Comparison of ENCODE assay signal across 20 cellular contexts in the genomic region with DNA sequence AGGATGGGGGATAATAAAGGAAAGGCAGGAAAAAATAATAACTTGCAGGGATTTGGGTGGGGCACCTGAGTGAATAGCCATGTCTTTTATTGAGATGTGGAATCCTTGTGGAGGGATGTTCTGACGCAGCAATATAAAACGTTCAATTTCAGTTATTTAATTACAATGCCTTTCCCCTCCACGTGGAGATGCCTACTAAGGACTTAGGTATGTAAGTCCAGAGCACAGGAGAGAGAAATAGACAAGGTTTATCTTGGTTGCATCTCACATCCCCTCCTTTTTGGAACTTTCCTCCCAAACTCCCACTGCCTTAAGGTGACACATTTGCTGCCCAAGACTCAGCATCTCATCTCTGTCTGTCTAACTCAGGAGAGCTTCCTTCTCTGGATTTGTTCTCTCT. TPM values are rescaled to one million over a fixed set of nuclear protein-coding genes. Genes with fewer than 3 reads are reported as not detected.
A peak's percentile ranks its signal among the peaks of the same experiment; 100 is the strongest.
DNase-seq lines count a peak whose midpoint lies in the region; ATAC-seq, FAIRE-seq and TF ChIP-seq lines count a peak whose summit lies in the region.
"Had no signal": no experiment of that assay in that cellular context is flagged by ENCODE, and none has a peak within 500 bp of the region (broad histone marks: within the 10 kb centered on the region; RNA-seq: fewer than 3 reads in every experiment).

No MANE protein-coding gene starts in this region.

- dilution Hi-C loops in keratinocyte (cut with MboI; ENCODE audit: extremely low pct_ligation_motif_present, low sequenced_read_pairs), result no loop called here

- H3F3A ChIP-seq in smooth muscle cell (ENCODE audit: low read depth), result no peaks in the 10 kb centered on the region

- no peak overlapping the region for H2AFZ ChIP-seq in keratinocyte (ENCODE audit: control insufficient read depth, low read length)
- peak overlapping the region; percentile 37 for H2AFZ ChIP-seq in smooth muscle cell (ENCODE audit: low read depth)

- no peaks in the 10 kb centered on the region for H3K79me2 ChIP-seq in keratinocyte (ENCODE audit: control insufficient read depth, insufficient read depth, low read length)
- H3K79me2 ChIP-seq in smooth muscle cell (ENCODE audit: low read depth), result no peaks in the 10 kb centered on the region

- ATAC-seq in GM21526 (IDR thresholded peaks at IDR 0.05; ENCODE audit: low FRiP score, unreplicated experiment), result no peak
- ATAC-seq: naive thymus-derived CD8-positive, alpha-beta T cell had no signal

- H3K27ac ChIP-seq in keratinocyte (ENCODE audit: control insufficient read depth, insufficient read depth, low read length) (no peak overlapping the region), smooth muscle cell (ENCODE audit: low read depth) (peak overlapping the region; percentile 60), thyroid gland (no peak overlapping the region)
- H3K27ac ChIP-seq: ascending aorta had no signal

- 74% methylated on average over 3 of the region's 3 CpGs for WGBS in smooth muscle cell (ENCODE audit: low lambda C conversion rate)
- 84 to 86% methylated on average over 3 of the region's 3 CpGs for WGBS in thyroid gland, 2 donors

- H3K36me3 ChIP-seq in keratinocyte (ENCODE audit: control insufficient read depth in 2 of 2, extremely low read depth in 1 of 2, insufficient read depth in 2 of 2, low read length in 2 of 2), result no peaks in the 10 kb centered on the region
- H3K36me3 ChIP-seq in smooth muscle cell (ENCODE audit: low read depth), result no peaks in the 10 kb centered on the region
- no peaks in the 10 kb centered on the region for H3K36me3 ChIP-seq in thyroid gland
- H3K36me3 ChIP-seq: ascending aorta had no signal

- H3K4me2 ChIP-seq in keratinocyte (ENCODE audit: control insufficient read depth, extremely low read depth, insufficient read depth, low read depth, low read length), result no peak overlapping the region
- no peak overlapping the region for H3K4me2 ChIP-seq in smooth muscle cell

- H3K9me1 ChIP-seq in keratinocyte (ENCODE audit: control insufficient read depth, extremely low read depth, insufficient read depth, low read length), result no peaks in the 10 kb centered on the region

- H4K20me1 ChIP-seq in keratinocyte (ENCODE audit: control insufficient read depth, extremely low read depth, insufficient read depth, low read length) (no peaks in the 10 kb centered on the region), smooth muscle cell (ENCODE audit: low read depth) (no peaks in the 10 kb centered on the region)

- H3K9ac ChIP-seq in keratinocyte (ENCODE audit: control insufficient read depth, extremely low read depth, insufficient read depth, low read length), result no peak overlapping the region
- H3K9ac ChIP-seq in smooth muscle cell (ENCODE audit: low read depth), result peak overlapping the region; percentile 11

- H3K9me3 ChIP-seq in keratinocyte (ENCODE audit: control insufficient read depth, low read depth, low read length), result no peaks in the 10 kb centered on the region
- no peaks in the 10 kb centered on the region for H3K9me3 ChIP-seq in smooth muscle cell (replicated peaks; ENCODE audit: low read depth)
- H3K9me3 ChIP-seq in thyroid gland, result no peaks in the 10 kb centered on the region
- H3K9me3 ChIP-seq: ascending aorta had no signal

- TF ChIP-seq CTCF in keratinocyte (optimal IDR thresholded peaks at IDR 0.05 in 1 of 3, IDR thresholded peaks at IDR 0.05 in 1 of 3, conservative IDR thresholded peaks at IDR 0.05 in 1 of 3; ENCODE audit: extremely low read depth in 1 of 3, insufficient read depth in 2 of 3, low read length in 3 of 3) (no peak), smooth muscle cell (IDR thresholded peaks at IDR 0.05; ENCODE audit: borderline replicate concordance, insufficient read depth, poor library complexity, severe bottlenecking) (no peak), thyroid gland (IDR thresholded peaks at IDR 0.05) (no peak)

- no peaks in the 10 kb centered on the region for H3K27me3 ChIP-seq in keratinocyte (ENCODE audit: control insufficient read depth, extremely low read depth, insufficient read depth, low read length)
- H3K27me3 ChIP-seq in smooth muscle cell (ENCODE audit: low read depth), result no peaks in the 10 kb centered on the region
- H3K27me3 ChIP-seq in thyroid gland, result no peaks in the 10 kb centered on the region
- H3K27me3 ChIP-seq: ascending aorta had no signal

- intact Hi-C loops in thyroid gland (cut with DNase I), result no loop called here

- FAIRE-seq in GM12891 (lab: Jason Lieb, UNC), result peak; percentile 31
- peak; percentile 66 for FAIRE-seq in keratinocyte (lab: Jason Lieb, UNC)
- FAIRE-seq: H54 had no signal

- DNase-seq in GM12891 (ENCODE audit: insufficient read length, low spot score) (no peak), SW 1271 (lab: John Stamatoyannopoulos, UW) (peak; percentile 13 to 27), keratinocyte (ENCODE audit: low read depth, low spot score) (peak; percentile 2), smooth muscle cell (lab: John Stamatoyannopoulos, UW; ENCODE audit: unreplicated experiment) (no peak), thyroid gland (no peak), DMS 273 treated with DMSO at 0.1 percent for 48 hours (lab: John Stamatoyannopoulos, UW) (no peak)
- DNase-seq: activated CD4-positive, alpha-beta memory T cell treated with anti-CD3 and anti-CD28 coated beads for 36 hours; activated naive CD8-positive, alpha-beta T cell treated with anti-CD3 and anti-CD28 coated beads for 36 hours; central memory CD4-positive, alpha-beta T cell; naive thymus-derived CD8-positive, alpha-beta T cell; NCI-H1092; NCI-H187 treated with DMSO at 0.1 percent for 48 hours; NCI-H2227 treated with DMSO at 0.1 percent for 48 hours; NCI-H748 treated with DMSO at 0.1 percent for 48 hours; retina had no signal

- peaks cover 9% of the 10 kb centered on the region for H3K4me1 ChIP-seq in keratinocyte (ENCODE audit: control insufficient read depth, extremely low read depth, insufficient read depth, low read length)
- no peaks in the 10 kb centered on the region for H3K4me1 ChIP-seq in smooth muscle cell (ENCODE audit: low read depth)
- H3K4me1 ChIP-seq in thyroid gland, result no peaks in the 10 kb centered on the region
- H3K4me1 ChIP-seq: ascending aorta had no signal

- H3K4me3 ChIP-seq in keratinocyte (ENCODE audit: control insufficient read depth in 2 of 3, extremely low read depth in 1 of 3, insufficient read depth in 2 of 3, low read depth in 1 of 3, low read length in 3 of 3) (no peak overlapping the region), smooth muscle cell (no peak overlapping the region), thyroid gland (replicated peaks in 1 of 3) (no peak overlapping the region)
- H3K4me3 ChIP-seq: ascending aorta had no signal

- no peak for TF ChIP-seq POLR2A in GM12891 (IDR thresholded peaks at IDR 0.05; ENCODE audit: low read depth, low read length)
- TF ChIP-seq POLR2A in thyroid gland (IDR thresholded peaks at IDR 0.05), result no peak

TF ChIP-seq in GM12891, 5 proteins besides CTCF, POLR2A, EP300 and RAD21:
- TF ChIP-seq SPI1 (IDR thresholded peaks at IDR 0.05; ENCODE audit: low read depth, low read length) (no peak), TAF1 (IDR thresholded peaks at IDR 0.05; ENCODE audit: low read depth, low read length) (no peak), POU2F2 (IDR thresholded peaks at IDR 0.05; ENCODE audit: low read depth, low read length) (no peak), PAX5 (IDR thresholded peaks at IDR 0.05; ENCODE audit: insufficient read depth, low read length, severe bottlenecking) (no peak), POLR2AphosphoS5 (IDR thresholded peaks at IDR 0.05; ENCODE audit: low read depth, low read length) (no peak)
TF ChIP-seq in GM12891: peak in this region for 0.

RNA-seq across cellular contexts. Expression of a gene that starts 52.4 kb away (rescaled TPM):
- 1.2 TPM for polyA plus RNA-seq in GM12891 (2012; ENCODE audit: low read depth, missing spikeins)
- polyA plus RNA-seq in keratinocyte (not detected in 3 replicates), smooth muscle cell (0.55 and 0.79 TPM in 2 replicates)
- polyA plus RNA-seq in keratinocyte (2011; ENCODE audit: low read depth), result not detected
- polyA plus RNA-seq in keratinocyte (2011; cell fraction: cytosol; rRNA removed), result not detected in 2 replicates
- not detected in 2 replicates for polyA plus RNA-seq in keratinocyte (2011; cell fraction: nucleus; rRNA removed)
- not detected in 2 replicates for polyA plus RNA-seq in keratinocyte (2012; ENCODE audit: low replicate concordance)
- polyA minus RNA-seq in keratinocyte, result 0.03 TPM in 1 of 3 replicates, not detected in the others
- not detected for polyA minus RNA-seq in keratinocyte (2011; cell fraction: cytosol; rRNA and poly(A)+ RNA removed)
- not detected in 2 replicates for polyA minus RNA-seq in keratinocyte (2011; cell fraction: nucleus; rRNA and poly(A)+ RNA removed)
- total RNA-seq in smooth muscle cell (1.6 and 1.8 TPM in 2 replicates), thyroid gland (not detected)
- total RNA-seq: ascending aorta, G401, mesenteric fat pad had no signal

Comparison
In these comparisons a context has a peak if more than half of its experiments do, and no peak if none do; other contexts are left out.
1. DNase-seq: peak in SW 1271 (2 of 2) and keratinocyte (single experiment); none in GM12891 (single experiment), smooth muscle cell (single experiment), thyroid gland (0 of 2) and DMS 273 treated with DMSO at 0.1 percent for 48 hours (single experiment).